Comparison of ENCODE assay signal across 10 cellular contexts in genomic region chr9:104772707-104773106, GRCh38.
DNase-seq lines count a peak whose midpoint lies in the region; ATAC-seq and TF ChIP-seq lines count a peak whose summit lies in the region.
"Had no signal": no experiment of that assay in that cellular context is flagged by ENCODE, and none has a peak within 500 bp of the region (broad histone marks: within the 10 kb centered on the region; RNA-seq: fewer than 3 reads in every experiment).

No MANE protein-coding gene starts in this region.

- ATAC-seq in HG03469 (IDR thresholded peaks at IDR 0.05; ENCODE audit: unreplicated experiment): peak; percentile 28
- ATAC-seq in stimulated activated naive B cell treated with anti-CD40 and anti-IgM and Interleukin-4, amounts not matched to agents 10 μg/mL and 1 μg/mL and 100 μg/mL, for 72 hours (replicated peaks): peak; percentile 19 to 44

- peak overlapping the region; percentile 28 for H3K27ac ChIP-seq in brain microvascular endothelial cell

- no peaks in the 10 kb centered on the region for H3K27me3 Mint-ChIP-seq in stimulated activated naive B cell treated with anti-CD40 and anti-IgM and Interleukin-4, amounts not matched to agents 10 μg/mL and 1 μg/mL and 100 μg/mL, for 72 hours
- H3K27me3 Mint-ChIP-seq: activated naive CD4-positive, alpha-beta T cell treated with anti-CD3 and anti-CD28 coated beads, Interleukin-2, amount 50 U/mL, for 24 hours had no signal

- DNase-seq in NCI-H82 (lab: John Stamatoyannopoulos, UW): peak; percentile 58
- no peak for DNase-seq in NCI-H82 treated with DMSO at 0.1 percent for 48 hours (lab: John Stamatoyannopoulos, UW; ENCODE audit: unreplicated experiment)
- peak; percentile 64 for DNase-seq in brain microvascular endothelial cell
- no peak for DNase-seq in stimulated activated naive B cell treated with anti-CD40 and anti-IgM and Interleukin-4, amounts not matched to agents 10 μg/mL and 1 μg/mL and 100 μg/mL, for 72 hours
- no peak for DNase-seq in activated T-cell treated with anti-CD3 and anti-CD28 coated beads, Interleukin-2, amount 50 U/mL, for 48 hours
- no peak for DNase-seq in SW480 (ENCODE audit: low spot score)
- no peak for DNase-seq in SKM-1 treated with dmso at 0.1 percent for 144 hours (lab: John Stamatoyannopoulos, UW; ENCODE audit: unreplicated experiment)
- DNase-seq: NCI-H345 had no signal

- peaks cover 23 to 47% of the 10 kb centered on the region in 2 donors for H3K4me1 Mint-ChIP-seq in stimulated activated naive B cell treated with anti-CD40 and anti-IgM and Interleukin-4, amounts not matched to agents 10 μg/mL and 1 μg/mL and 100 μg/mL, for 72 hours
- H3K4me1 Mint-ChIP-seq: activated naive CD4-positive, alpha-beta T cell treated with anti-CD3 and anti-CD28 coated beads, Interleukin-2, amount 50 U/mL, for 24 hours had no signal

- no peaks in the 10 kb centered on the region for H3K9me3 Mint-ChIP-seq in stimulated activated naive B cell treated with anti-CD40 and anti-IgM and Interleukin-4, amounts not matched to agents 10 μg/mL and 1 μg/mL and 100 μg/mL, for 72 hours
- H3K9me3 Mint-ChIP-seq: activated naive CD4-positive, alpha-beta T cell treated with anti-CD3 and anti-CD28 coated beads, Interleukin-2, amount 50 U/mL, for 24 hours had no signal

- peak overlapping the region; percentile 63 for H3K27ac Mint-ChIP-seq in stimulated activated naive B cell treated with anti-CD40 and anti-IgM and Interleukin-4, amounts not matched to agents 10 μg/mL and 1 μg/mL and 100 μg/mL, for 72 hours
- H3K27ac Mint-ChIP-seq: activated naive CD4-positive, alpha-beta T cell treated with anti-CD3 and anti-CD28 coated beads, Interleukin-2, amount 50 U/mL, for 24 hours had no signal

- peak overlapping the region; percentile 70 to 74 for H3K4me3 Mint-ChIP-seq in stimulated activated naive B cell treated with anti-CD40 and anti-IgM and Interleukin-4, amounts not matched to agents 10 μg/mL and 1 μg/mL and 100 μg/mL, for 72 hours
- H3K4me3 Mint-ChIP-seq: activated naive CD4-positive, alpha-beta T cell treated with anti-CD3 and anti-CD28 coated beads, Interleukin-2, amount 50 U/mL, for 24 hours had no signal

- H3K4me3 ChIP-seq in brain microvascular endothelial cell (ENCODE audit: low read depth, low read length): no peak overlapping the region

- in situ Hi-C loops in brain microvascular endothelial cell (cut with HindIII; ENCODE audit: low pct_ligation_motif_present, low sequenced_read_pairs): no loop called here

- H3K27me3 ChIP-seq in brain microvascular endothelial cell (replicated peaks): no peaks in the 10 kb centered on the region

- peaks cover 10 to 23% of the 10 kb centered on the region in 2 donors for H3K36me3 Mint-ChIP-seq in stimulated activated naive B cell treated with anti-CD40 and anti-IgM and Interleukin-4, amounts not matched to agents 10 μg/mL and 1 μg/mL and 100 μg/mL, for 72 hours
- H3K36me3 Mint-ChIP-seq: activated naive CD4-positive, alpha-beta T cell treated with anti-CD3 and anti-CD28 coated beads, Interleukin-2, amount 50 U/mL, for 24 hours had no signal

- no peaks in the 10 kb centered on the region for H3K36me3 ChIP-seq in brain microvascular endothelial cell (replicated peaks)

- TF ChIP-seq CTCF in brain microvascular endothelial cell (IDR thresholded peaks at IDR 0.05; ENCODE audit: low read depth, low read length, missing control alignments): no peak

Comparison
In these comparisons a context has a peak if more than half of its experiments do, and no peak if none do; other contexts are left out.
1. DNase-seq: peak in NCI-H82 (single experiment) and brain microvascular endothelial cell (single experiment); none in NCI-H82 treated with DMSO at 0.1 percent for 48 hours (single experiment), stimulated activated naive B cell treated with anti-CD40 and anti-IgM and Interleukin-4, amounts not matched to agents 10 μg/mL and 1 μg/mL and 100 μg/mL, for 72 hours (single experiment), activated T-cell treated with anti-CD3 and anti-CD28 coated beads, Interleukin-2, amount 50 U/mL, for 48 hours (0 of 2), SW480 (single experiment) and SKM-1 treated with dmso at 0.1 percent for 144 hours (single experiment).